ENCODE assay signal across 14 cellular contexts in the genomic region with DNA sequence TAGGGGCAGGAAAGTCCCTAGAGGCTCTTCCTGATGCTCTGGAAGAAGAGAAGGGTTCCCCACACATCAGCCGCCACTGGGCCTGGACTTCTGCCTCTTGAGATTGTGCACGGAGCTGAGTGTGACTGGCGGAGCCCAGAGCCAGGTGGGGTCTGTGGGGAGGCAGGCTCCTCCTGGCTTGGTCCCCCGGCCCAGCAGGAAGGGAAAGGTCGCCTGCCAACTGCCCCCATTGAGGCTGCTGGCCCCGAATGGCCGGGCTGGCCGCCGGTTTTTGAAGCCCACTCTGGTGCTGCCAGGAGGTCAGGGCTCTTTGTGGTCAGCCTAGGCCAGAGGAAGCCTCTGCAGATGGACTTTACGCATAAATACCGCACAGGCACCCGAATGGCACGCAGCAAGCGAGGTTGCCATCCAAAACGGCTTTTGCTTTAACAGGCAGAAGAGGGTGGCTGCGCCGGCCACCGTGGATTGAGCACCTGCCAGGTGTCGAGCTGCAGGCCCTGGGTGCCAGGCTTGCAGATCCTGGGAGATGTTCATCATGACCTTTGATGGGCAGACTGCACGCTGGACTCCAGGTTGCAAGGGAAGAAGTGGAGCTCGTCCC. TPM values are rescaled to one million over a fixed set of nuclear protein-coding genes. Genes with fewer than 3 reads are reported as not detected.
DNase-seq lines count a peak whose midpoint lies in the region; ATAC-seq and TF ChIP-seq lines count a peak whose summit lies in the region.
"Had no signal": no experiment of that assay in that cellular context is flagged by ENCODE, and none has a peak within 500 bp of the region (broad histone marks: within the 10 kb centered on the region; RNA-seq: fewer than 3 reads in every experiment).

No MANE protein-coding gene starts in this region.

- intact Hi-C loops in esophagus muscularis mucosa (cut with DNase I), result no loop called here

- H3K4me3 Mint-ChIP-seq in activated CD8-positive, alpha-beta memory T cell treated with anti-CD3 and anti-CD28 coated beads, Interleukin-2, amount 10 ng/mL, durations not matched to agents 7 days and 5 days, result no peak overlapping the region
- peak overlapping the region; percentile 93 for H3K4me3 Mint-ChIP-seq in stimulated activated effector memory CD8-positive, alpha-beta T cell treated with anti-CD3 and anti-CD28 coated beads, Interleukin-12 subunit alpha, Interleukin-12 subunit beta, amount 100 ng/mL, for 72 hours
- H3K4me3 Mint-ChIP-seq: neural progenitor cell had no signal

- 75% methylated on average over 13 of the region's 21 CpGs for WGBS in esophagus muscularis mucosa

- H3K27ac ChIP-seq in VCaP (peak overlapping the region; percentile 83), esophagus muscularis mucosa (replicated peaks in 1 of 4) (peak overlapping the region in 3 of 4 donors; percentile 17 to 56 (median 51))

- TF ChIP-seq POLR2A in esophagus muscularis mucosa (IDR thresholded peaks at IDR 0.05; ENCODE audit: low read depth), result no peak

- no peak for ATAC-seq in activated CD8-positive, alpha-beta memory T cell treated with anti-CD3 and anti-CD28 coated beads, Interleukin-2, amount 10 ng/mL, durations not matched to agents 7 days and 5 days
- ATAC-seq in stimulated activated effector memory CD8-positive, alpha-beta T cell treated with anti-CD3 and anti-CD28 coated beads, Interleukin-12 subunit alpha, Interleukin-12 subunit beta, amount 100 ng/mL, for 72 hours, result no peak
- no peak for ATAC-seq in HG03378 (IDR thresholded peaks at IDR 0.05; ENCODE audit: unreplicated experiment)
- ATAC-seq in HG03280 (IDR thresholded peaks at IDR 0.05; ENCODE audit: unreplicated experiment), result no peak
- ATAC-seq: SK-N-SH treated with all-trans-retinoic acid at 6 μM for 48 hours had no signal

- H3K27me3 ChIP-seq in esophagus muscularis mucosa, result no peaks in the 10 kb centered on the region
- H3K27me3 ChIP-seq: neural progenitor cell had no signal

- no peaks in the 10 kb centered on the region for H3K9me3 Mint-ChIP-seq in activated CD8-positive, alpha-beta memory T cell treated with anti-CD3 and anti-CD28 coated beads, Interleukin-2, amount 10 ng/mL, durations not matched to agents 7 days and 5 days (ENCODE audit: low read depth)
- H3K9me3 Mint-ChIP-seq in stimulated activated effector memory CD8-positive, alpha-beta T cell treated with anti-CD3 and anti-CD28 coated beads, Interleukin-12 subunit alpha, Interleukin-12 subunit beta, amount 100 ng/mL, for 72 hours, result no peaks in the 10 kb centered on the region
- H3K9me3 Mint-ChIP-seq: neural progenitor cell had no signal

- no peaks in the 10 kb centered on the region for H3K27me3 Mint-ChIP-seq in activated CD8-positive, alpha-beta memory T cell treated with anti-CD3 and anti-CD28 coated beads, Interleukin-2, amount 10 ng/mL, durations not matched to agents 7 days and 5 days

- no peak for TF ChIP-seq CTCF in VCaP (conservative IDR thresholded peaks at IDR 0.05)
- TF ChIP-seq CTCF in esophagus muscularis mucosa (IDR thresholded peaks at IDR 0.05), result no peak

- H3K36me3 ChIP-seq in esophagus muscularis mucosa, result peaks cover 0 to 25% (median 14%) of the 10 kb centered on the region in 4 donors
- H3K36me3 ChIP-seq: neural progenitor cell had no signal

- TF ChIP-seq EP300 in esophagus muscularis mucosa (IDR thresholded peaks at IDR 0.05), result no peak

- CTCF ChIA-PET in activated CD8-positive, alpha-beta memory T cell treated with anti-CD3 and anti-CD28 coated beads, Interleukin-2, amount 10 ng/mL, durations not matched to agents 7 days and 5 days (lab: Charles Lee), result interaction anchor here (1.1 to 1.3 kb wide), 3 partner anchors 8 to 33 kb away, joined by 3 to 4 read pairs (median 4); no protein-coding TSS in a partner anchor

- H3K9me3 ChIP-seq in esophagus muscularis mucosa, result no peaks in the 10 kb centered on the region

- no peak overlapping the region for H3K4me3 ChIP-seq in esophagus muscularis mucosa
- H3K4me3 ChIP-seq: neural progenitor cell had no signal

- H3K4me1 Mint-ChIP-seq in activated CD8-positive, alpha-beta memory T cell treated with anti-CD3 and anti-CD28 coated beads, Interleukin-2, amount 10 ng/mL, durations not matched to agents 7 days and 5 days, result peaks cover 68% of the 10 kb centered on the region
- peaks cover 76% of the 10 kb centered on the region for H3K4me1 Mint-ChIP-seq in stimulated activated effector memory CD8-positive, alpha-beta T cell treated with anti-CD3 and anti-CD28 coated beads, Interleukin-12 subunit alpha, Interleukin-12 subunit beta, amount 100 ng/mL, for 72 hours

- H3K4me1 ChIP-seq in esophagus muscularis mucosa, result peaks cover 74 to 91% (median 84%) of the 10 kb centered on the region in 4 donors

- H3K36me3 Mint-ChIP-seq in activated CD8-positive, alpha-beta memory T cell treated with anti-CD3 and anti-CD28 coated beads, Interleukin-2, amount 10 ng/mL, durations not matched to agents 7 days and 5 days, result peaks cover 18% of the 10 kb centered on the region
- peaks cover 85% of the 10 kb centered on the region for H3K36me3 Mint-ChIP-seq in stimulated activated effector memory CD8-positive, alpha-beta T cell treated with anti-CD3 and anti-CD28 coated beads, Interleukin-12 subunit alpha, Interleukin-12 subunit beta, amount 100 ng/mL, for 72 hours

- no peak for DNase-seq in activated CD8-positive, alpha-beta memory T cell treated with anti-CD3 and anti-CD28 coated beads, Interleukin-2, amount 10 ng/mL, durations not matched to agents 7 days and 5 days
- no peak for DNase-seq in activated CD8-positive, alpha-beta memory T cell treated with anti-CD3 and anti-CD28 coated beads for 24 hours
- no peak for DNase-seq in esophagus muscularis mucosa (ENCODE audit: extremely low spot score)
- DNase-seq in stimulated activated effector memory CD8-positive, alpha-beta T cell treated with anti-CD3 and anti-CD28 coated beads, Interleukin-12 subunit alpha, Interleukin-12 subunit beta, amount 100 ng/mL, for 72 hours (ENCODE audit: low spot score in 2 of 2), result no peak
- no peak for DNase-seq in kidney glomerular epithelial cell (lab: John Stamatoyannopoulos, UW)
- DNase-seq: activated CD4-positive, alpha-beta T cell treated with anti-CD3 and anti-CD28 coated beads, Interleukin-2, amount 50 U/mL, for 1 hour; DMS79; erythroblast; NCI-H774 had no signal

- H3K27ac Mint-ChIP-seq in activated CD8-positive, alpha-beta memory T cell treated with anti-CD3 and anti-CD28 coated beads, Interleukin-2, amount 10 ng/mL, durations not matched to agents 7 days and 5 days, result peak overlapping the region; percentile 83
- H3K27ac Mint-ChIP-seq in stimulated activated effector memory CD8-positive, alpha-beta T cell treated with anti-CD3 and anti-CD28 coated beads, Interleukin-12 subunit alpha, Interleukin-12 subunit beta, amount 100 ng/mL, for 72 hours, result peak overlapping the region; percentile 87
- H3K27ac Mint-ChIP-seq: neural progenitor cell had no signal

RNA-seq across cellular contexts. Expression of a gene that starts 5.0 kb away (rescaled TPM):
- total RNA-seq in activated CD8-positive, alpha-beta memory T cell treated with anti-CD3 and anti-CD28 coated beads, Interleukin-2, amount 10 ng/mL, durations not matched to agents 7 days and 5 days, result 100 to 1,000 TPM; 275 to 283 TPM
- total RNA-seq in esophagus muscularis mucosa, result 10 to 100 TPM; 44.9 to 79.4 (median 52.9) TPM

RNA-seq across cellular contexts. Expression of a gene that starts 11.1 kb away (rescaled TPM):
- total RNA-seq in activated CD8-positive, alpha-beta memory T cell treated with anti-CD3 and anti-CD28 coated beads, Interleukin-2, amount 10 ng/mL, durations not matched to agents 7 days and 5 days, result 10 to 100 TPM; 19.3 to 20.4 TPM
- total RNA-seq in esophagus muscularis mucosa, result 10 to 100 TPM in 3 of 4 donors, 1 to 10 TPM in 1; 5.8 to 13.4 (median 11.9) TPM

RNA-seq across cellular contexts. Expression of a gene that starts 25.8 kb away (rescaled TPM):
- 1,000 to 10,000 TPM; 1,331 to 1,537 TPM for total RNA-seq in activated CD8-positive, alpha-beta memory T cell treated with anti-CD3 and anti-CD28 coated beads, Interleukin-2, amount 10 ng/mL, durations not matched to agents 7 days and 5 days
- total RNA-seq in esophagus muscularis mucosa, result 1,000 to 10,000 TPM; 1,297 to 2,978 (median 2,171) TPM

RNA-seq across cellular contexts. Expression of a gene that starts 28.7 kb away (rescaled TPM):
- 100 to 1,000 TPM; 124 to 135 TPM for total RNA-seq in activated CD8-positive, alpha-beta memory T cell treated with anti-CD3 and anti-CD28 coated beads, Interleukin-2, amount 10 ng/mL, durations not matched to agents 7 days and 5 days
- total RNA-seq in esophagus muscularis mucosa, result 100 to 1,000 TPM in 1 of 4 donors, 10 to 100 TPM in 3; 85.6 to 110 (median 89.4) TPM

RNA-seq across cellular contexts. Expression of a gene that starts 37.5 kb away (rescaled TPM):
- under 1 TPM; 0.03 to 0.12 TPM for total RNA-seq in activated CD8-positive, alpha-beta memory T cell treated with anti-CD3 and anti-CD28 coated beads, Interleukin-2, amount 10 ng/mL, durations not matched to agents 7 days and 5 days
- 1 to 10 TPM in 2 of 4 donors, under 1 TPM in 2; 0.42 to 1.8 (median 1.2) TPM for total RNA-seq in esophagus muscularis mucosa
